23 cellular contexts compared by ENCODE assay signal in genomic region chr11:67376873-67377808, GRCh38. TPM values are rescaled to one million over a fixed set of nuclear protein-coding genes. Genes with fewer than 3 reads are reported as not detected.
DNase-seq lines count a peak whose midpoint lies in the region; ATAC-seq, FAIRE-seq and TF ChIP-seq lines count a peak whose summit lies in the region.
"Had no signal": no experiment of that assay in that cellular context is flagged by ENCODE, and none has a peak within 500 bp of the region (broad histone marks: within the 10 kb centered on the region; RNA-seq: fewer than 3 reads in every experiment).

No MANE protein-coding gene starts in this region.

- H3K36me3 ChIP-seq in HepG2 (replicated peaks in 1 of 2; ENCODE audit: control insufficient read depth in 1 of 2, insufficient read depth in 2 of 2, low read length in 2 of 2): no peaks in the 10 kb centered on the region
- no peaks in the 10 kb centered on the region for H3K36me3 ChIP-seq in right lobe of liver
- H3K36me3 ChIP-seq in PC-9 (ENCODE audit: low read depth): no peaks in the 10 kb centered on the region
- H3K36me3 ChIP-seq in kidney (ENCODE audit: control insufficient read depth in 1 of 2, insufficient read depth in 2 of 2, low read length in 2 of 2): no peaks in the 10 kb centered on the region
- H3K36me3 ChIP-seq: right atrium auricular region, SJCRH30, vagina had no signal

- intact Hi-C loops in HepG2 (cut with micrococcal nuclease; ENCODE audit: unreplicated experiment): no loop called here
- intact Hi-C loops in right lobe of liver (cut with DNase I): no loop called here
- intact Hi-C loops in PC-9 (cut with micrococcal nuclease; ENCODE audit: unreplicated experiment): loop anchor here (5.0 to 10.0 kb wide), 3 partner anchors 132 to 532 kb away; partner anchors contain the start of genes RCE1 and RHOD
- intact Hi-C loops in kidney (cut with DNase I): no loop called here

- H3F3A ChIP-seq in PC-9 (ENCODE audit: insufficient read depth, low read depth): peaks cover 74% of the 10 kb centered on the region

- no peak overlapping the region for H3K9ac ChIP-seq in HepG2 (ENCODE audit: insufficient read depth, low read depth, low read length)
- peak overlapping the region in 1 of 2 donors; percentile 19 for H3K9ac ChIP-seq in kidney (ENCODE audit: low read length in 2 of 2)

- TF ChIP-seq POLR2A in HepG2 (IDR thresholded peaks at IDR 0.05; ENCODE audit: insufficient read depth in 1 of 2, low read depth in 2 of 2, low read length in 2 of 2): no peak
- TF ChIP-seq POLR2A in right lobe of liver (IDR thresholded peaks at IDR 0.05): no peak

- no peaks in the 10 kb centered on the region for H3K79me2 ChIP-seq in HepG2 (ENCODE audit: insufficient read depth, low read length)
- peaks cover 30% of the 10 kb centered on the region for H3K79me2 ChIP-seq in PC-9 (ENCODE audit: low read depth)

- DNase-seq in HepG2 (ENCODE audit: low spot score) (no peak), right lobe of liver (no peak), PC-9 (peak; percentile 70 to 79), kidney (peak; percentile 84), SW480 (ENCODE audit: low spot score) (no peak)
- DNase-seq: activated CD4-positive, alpha-beta T cell treated with anti-CD3 and anti-CD28 coated beads for 1 hour; activated CD8-positive, alpha-beta memory T cell treated with anti-CD3 and anti-CD28 coated beads, Interleukin-2, amount 10 ng/mL, durations not matched to agents 7 days and 5 days; amygdala; GDM1; Kasumi-1; kidney glomerular epithelial cell; midbrain; NCI-H146; stimulated activated CD4-positive, alpha-beta T cell treated with anti-CD3 and anti-CD28 coated beads, Interleukin-2, amount 100 ng/mL, for 24 hours had no signal

- TF ChIP-seq RAD21 in HepG2 (CRISPR knock-in tag; IDR thresholded peaks at IDR 0.05): no peak

- FAIRE-seq in HepG2 (lab: Jason Lieb, UNC) (no peak), kidney (lab: Jason Lieb, UNC) (no peak)
- FAIRE-seq: GM12878 had no signal

- H3K4me3 ChIP-seq in HepG2 (replicated peaks in 1 of 3; ENCODE audit: insufficient read depth in 1 of 3, low read depth in 2 of 3, low read length in 3 of 3) (no peak overlapping the region), right lobe of liver (no peak overlapping the region), PC-9 (no peak overlapping the region), kidney (ENCODE audit: low read length in 2 of 2) (no peak overlapping the region)
- H3K4me3 ChIP-seq: GM12878, right atrium auricular region, SJCRH30, vagina had no signal

- in situ Hi-C loops in HepG2 (cut with HindIII; ENCODE audit: extremely low pct_ligation_motif_present, low pct_unique_long_range_greater_than_20kb): no loop called here

- TF ChIP-seq EP300 in HepG2 (IDR thresholded peaks at IDR 0.05; ENCODE audit: low read depth in 2 of 2, low read length in 2 of 2): no peak
- no peak for TF ChIP-seq EP300 in HepG2 (CRISPR knock-in tag; IDR thresholded peaks at IDR 0.05; ENCODE audit: borderline replicate concordance)

- H3K27ac ChIP-seq in HepG2 (ENCODE audit: extremely low read length, insufficient read depth, low read length): no peak overlapping the region
- H3K27ac ChIP-seq in right lobe of liver: no peak overlapping the region
- peak overlapping the region; percentile 99 for H3K27ac ChIP-seq in PC-9
- peak overlapping the region in 1 of 2 donors; percentile 17 for H3K27ac ChIP-seq in kidney (ENCODE audit: low read depth in 2 of 2, low read length in 2 of 2)
- H3K27ac ChIP-seq: HL-60, right atrium auricular region, SJCRH30 had no signal

- no peaks in the 10 kb centered on the region for H4K20me1 ChIP-seq in HepG2 (ENCODE audit: insufficient read depth, low read length)
- peaks cover under 1% of the 10 kb centered on the region; the same call in 1 of the 2 replicates for H4K20me1 ChIP-seq in PC-9 (ENCODE audit: insufficient read depth)

- no peaks in the 10 kb centered on the region for H3K9me2 ChIP-seq in PC-9 (ENCODE audit: insufficient read depth)

- CTCF ChIA-PET in HepG2 (lab: Yijun Ruan, JAX; ENCODE audit: low intra/inter-chr PET ratio, low total read pairs) (no interaction called here), PC-9 (lab: Charles Lee) (interaction anchor here (0.5 to 6.6 kb wide), 4 partner anchors 21 to 323 kb away, joined by 4 to 174 read pairs (median 30); partner anchors contain the start of gene POLD4)

- BruUV-seq in HepG2 (replicated peaks; lab: Mats Ljungman, UMichigan) (no TSS peak), PC-9 (replicated peaks; lab: Mats Ljungman, UMichigan) (no TSS peak)

- no peak for ATAC-seq in HepG2
- no peak for ATAC-seq in right lobe of liver
- ATAC-seq in HG02678 (IDR thresholded peaks at IDR 0.05; ENCODE audit: unreplicated experiment): no peak
- no peak for ATAC-seq in GM19455 (IDR thresholded peaks at IDR 0.05; ENCODE audit: unreplicated experiment)
- ATAC-seq in GM21528 (IDR thresholded peaks at IDR 0.05; ENCODE audit: low FRiP score, unreplicated experiment): no peak
- ATAC-seq: activated CD8-positive, alpha-beta memory T cell treated with anti-CD3 and anti-CD28 coated beads, Interleukin-2, amount 10 ng/mL, durations not matched to agents 7 days and 5 days; GM12878 had no signal

- H3K9me3 ChIP-seq in HepG2 (ENCODE audit: low read length) (no peaks in the 10 kb centered on the region), right lobe of liver (no peaks in the 10 kb centered on the region), PC-9 (ENCODE audit: insufficient read depth, low read depth) (no peaks in the 10 kb centered on the region), kidney (ENCODE audit: control insufficient read depth in 1 of 2, low read length in 2 of 2) (no peaks in the 10 kb centered on the region)
- H3K9me3 ChIP-seq: right atrium auricular region, SJCRH30, vagina had no signal

- H3K27me3 ChIP-seq in HepG2 (ENCODE audit: control insufficient read depth in 1 of 2, insufficient read depth in 2 of 2, low read length in 2 of 2) (peaks cover 3 to 25% of the 10 kb centered on the region in 2 experiments; a peak in 3 of 5 replicates), right lobe of liver (no peaks in the 10 kb centered on the region), PC-9 (ENCODE audit: insufficient read depth, low read depth) (no peaks in the 10 kb centered on the region)
- H3K27me3 ChIP-seq: right atrium auricular region, SJCRH30, vagina had no signal

- H2AFZ ChIP-seq in HepG2 (ENCODE audit: low read length) (no peak overlapping the region), PC-9 (no peak overlapping the region)

- H3K4me2 ChIP-seq in HepG2 (ENCODE audit: low read depth, low read length) (no peak overlapping the region), PC-9 (peak overlapping the region; percentile 94)

- no peak for TF ChIP-seq CTCF in HepG2 (CRISPR knock-in tag; IDR thresholded peaks at IDR 0.05)
- TF ChIP-seq CTCF in right lobe of liver (IDR thresholded peaks at IDR 0.05): no peak
- no peak for TF ChIP-seq CTCF in PC-9 (conservative IDR thresholded peaks at IDR 0.05)
- TF ChIP-seq CTCF in kidney (IDR thresholded peaks at IDR 0.05; ENCODE audit: borderline replicate concordance, extremely low read depth, insufficient read depth): no peak

- 68% methylated on average over 3 of the region's 6 CpGs for WGBS in HepG2 (ENCODE audit: low lambda C conversion rate)
- WGBS in right lobe of liver (ENCODE audit: insufficient coverage, low coverage, low lambda C conversion rate, missing lambda C conversion rate): 94% methylated on average over 2 of the region's 6 CpGs

- H3K4me1 ChIP-seq in HepG2 (ENCODE audit: insufficient read depth, low read length) (peaks cover 39% of the 10 kb centered on the region), right lobe of liver (peaks cover 0 to 13% (median 6%) of the 10 kb centered on the region in 4 donors), PC-9 (replicated peaks; ENCODE audit: insufficient read depth) (peaks cover 78% of the 10 kb centered on the region), kidney (ENCODE audit: control insufficient read depth in 1 of 2, insufficient read depth in 1 of 2, low read depth in 1 of 2, low read length in 2 of 2) (peaks cover 8 to 23% of the 10 kb centered on the region in 2 donors)

- POLR2A ChIA-PET in HepG2 (lab: Yijun Ruan, JAX): interaction anchor here (18.5 kb wide), 1 partner anchor 24 kb away, joined by 365 read pairs; the partner anchor contains the start of gene POLD4
- POLR2A ChIA-PET in PC-9 (lab: Charles Lee; ENCODE audit: unreplicated experiment): interaction anchor here (0.5 to 1.3 kb wide), 5 partner anchors 19 to 238 kb away, joined by 3 to 7 read pairs (median 3); partner anchors contain the start of gene POLD4

RNA-seq across cellular contexts. Expression of gene CLCF1, which starts 3.7 kb away (rescaled TPM):
- total RNA-seq in HepG2 (2016; rRNA removed; fragmentation: Illumina TruSeq; extraction: Trizol): 0.48 and 0.49 TPM in 2 replicates
- total RNA-seq in HepG2 (2016; cell fraction: cytosol; rRNA removed; fragmentation: Illumina TruSeq; extraction: Trizol; ENCODE audit: low read depth): 0.26 and 0.40 TPM in 2 replicates
- 0.48 and 0.54 TPM in 2 replicates for total RNA-seq in HepG2 (2016; cell fraction: insoluble cytoplasmic fraction; rRNA removed; fragmentation: Illumina TruSeq; extraction: Trizol)
- 0.83 and 1.2 TPM in 2 replicates for total RNA-seq in HepG2 (2016; cell fraction: membrane; rRNA removed; fragmentation: Illumina TruSeq; extraction: Trizol)
- total RNA-seq in HepG2 (2016; cell fraction: nucleus; rRNA removed; fragmentation: Illumina TruSeq; extraction: Trizol): 0.50 and 0.53 TPM in 2 replicates
- 0.78 and 0.80 TPM in 2 replicates for polyA plus RNA-seq in HepG2 (2011; rRNA removed)
- polyA plus RNA-seq in HepG2 (2011; cell fraction: cytosol; rRNA removed): 0.76 and 1.3 TPM in 2 replicates
- polyA plus RNA-seq in HepG2 (2011; cell fraction: nucleus; rRNA removed): 2.5 and 3.0 TPM in 2 replicates
- polyA plus RNA-seq in HepG2 (2012): 0.16 and 0.44 TPM in 2 replicates
- 0.32 and 0.45 TPM in 2 replicates for polyA plus RNA-seq in HepG2 (2016; cell fraction: cytosol; fragmentation: Illumina TruSeq; extraction: Trizol; ENCODE audit: low read depth)
- 0.64 and 0.76 TPM in 2 replicates for polyA plus RNA-seq in HepG2 (2016; cell fraction: insoluble cytoplasmic fraction; fragmentation: Illumina TruSeq; extraction: Trizol; ENCODE audit: low read depth)
- polyA plus RNA-seq in HepG2 (2016; cell fraction: membrane; fragmentation: Illumina TruSeq; extraction: Trizol; ENCODE audit: low read depth): 0.64 and 0.71 TPM in 2 replicates
- 2.1 and 3.2 TPM in 2 replicates for polyA plus RNA-seq in HepG2 (2016; cell fraction: nucleus; fragmentation: Illumina TruSeq; extraction: Trizol; ENCODE audit: insufficient read depth, low read depth)
- polyA minus RNA-seq in HepG2 (2011; rRNA and poly(A)+ RNA removed; ENCODE audit: low replicate concordance): 1.7 and 8.5 TPM in 2 replicates
- 0.79 TPM in 1 of 2 replicates, not detected in the other for polyA minus RNA-seq in HepG2 (2011; cell fraction: cytosol; rRNA and poly(A)+ RNA removed)
- 0.25 and 0.26 TPM in 2 replicates for polyA minus RNA-seq in HepG2 (2011; cell fraction: nucleus; rRNA and poly(A)+ RNA removed)
- total RNA-seq in right lobe of liver: 1 to 10 TPM in 3 of 6 experiments, under 1 TPM in 3; 0.44 to 3.8 (median 1.3) TPM
- total RNA-seq in PC-9 (2021): 15.9 and 17.0 TPM in 2 replicates
- total RNA-seq in kidney: 15.8 TPM
- 5.7 TPM for polyA plus RNA-seq in kidney (ENCODE audit: insufficient read depth, low read depth, low replicate concordance)

RNA-seq across cellular contexts. Expression of gene RAD9A, which starts 14.6 kb away (rescaled TPM):
- total RNA-seq in HepG2 (2016; rRNA removed; fragmentation: Illumina TruSeq; extraction: Trizol) (6.1 and 10.1 TPM in 2 replicates), right lobe of liver (10 to 100 TPM in 2 of 6 experiments, 1 to 10 TPM in 4; 5.3 to 13.2 (median 6.2) TPM), PC-9 (2021) (62.8 and 79.8 TPM in 2 replicates), kidney (17.8 TPM)
- total RNA-seq in HepG2 (2016; cell fraction: cytosol; rRNA removed; fragmentation: Illumina TruSeq; extraction: Trizol; ENCODE audit: low read depth): 4.1 and 5.9 TPM in 2 replicates
- total RNA-seq in HepG2 (2016; cell fraction: insoluble cytoplasmic fraction; rRNA removed; fragmentation: Illumina TruSeq; extraction: Trizol): 5.8 and 13.4 TPM in 2 replicates
- total RNA-seq in HepG2 (2016; cell fraction: membrane; rRNA removed; fragmentation: Illumina TruSeq; extraction: Trizol): 4.4 and 5.5 TPM in 2 replicates
- 14.1 and 16.4 TPM in 2 replicates for total RNA-seq in HepG2 (2016; cell fraction: nucleus; rRNA removed; fragmentation: Illumina TruSeq; extraction: Trizol)
- polyA plus RNA-seq in HepG2 (2011; rRNA removed) (14.7 and 15.7 TPM in 2 replicates), kidney (ENCODE audit: insufficient read depth, low read depth, low replicate concordance) (16.4 TPM)
- 4.4 and 7.5 TPM in 2 replicates for polyA plus RNA-seq in HepG2 (2011; cell fraction: cytosol; rRNA removed)
- polyA plus RNA-seq in HepG2 (2011; cell fraction: nucleus; rRNA removed): 60.6 and 87.4 TPM in 2 replicates
- 6.9 and 9.5 TPM in 2 replicates for polyA plus RNA-seq in HepG2 (2012)
- 3.7 and 4.6 TPM in 2 replicates for polyA plus RNA-seq in HepG2 (2016; cell fraction: cytosol; fragmentation: Illumina TruSeq; extraction: Trizol; ENCODE audit: low read depth)
- 6.4 and 7.5 TPM in 2 replicates for polyA plus RNA-seq in HepG2 (2016; cell fraction: insoluble cytoplasmic fraction; fragmentation: Illumina TruSeq; extraction: Trizol; ENCODE audit: low read depth)
- polyA plus RNA-seq in HepG2 (2016; cell fraction: membrane; fragmentation: Illumina TruSeq; extraction: Trizol; ENCODE audit: low read depth): 4.8 and 5.8 TPM in 2 replicates
- polyA plus RNA-seq in HepG2 (2016; cell fraction: nucleus; fragmentation: Illumina TruSeq; extraction: Trizol; ENCODE audit: insufficient read depth, low read depth): 61.7 and 63.7 TPM in 2 replicates
- 6.7 and 12.7 TPM in 2 replicates for polyA minus RNA-seq in HepG2 (2011; rRNA and poly(A)+ RNA removed; ENCODE audit: low replicate concordance)
- 1.9 and 4.6 TPM in 2 replicates for polyA minus RNA-seq in HepG2 (2011; cell fraction: cytosol; rRNA and poly(A)+ RNA removed)
- polyA minus RNA-seq in HepG2 (2011; cell fraction: nucleus; rRNA and poly(A)+ RNA removed): 11.1 TPM in 2 replicates

RNA-seq across cellular contexts. Expression of gene POLD4, which starts 23.8 kb away (rescaled TPM):
- 10.5 and 10.9 TPM in 2 replicates for total RNA-seq in HepG2 (2016; rRNA removed; fragmentation: Illumina TruSeq; extraction: Trizol)
- 5.2 and 7.4 TPM in 2 replicates for total RNA-seq in HepG2 (2016; cell fraction: cytosol; rRNA removed; fragmentation: Illumina TruSeq; extraction: Trizol; ENCODE audit: low read depth)
- 9.4 and 11.7 TPM in 2 replicates for total RNA-seq in HepG2 (2016; cell fraction: insoluble cytoplasmic fraction; rRNA removed; fragmentation: Illumina TruSeq; extraction: Trizol)
- total RNA-seq in HepG2 (2016; cell fraction: membrane; rRNA removed; fragmentation: Illumina TruSeq; extraction: Trizol): 9.2 and 9.7 TPM in 2 replicates
- total RNA-seq in HepG2 (2016; cell fraction: nucleus; rRNA removed; fragmentation: Illumina TruSeq; extraction: Trizol): 4.2 and 8.2 TPM in 2 replicates
- 27.4 and 35.1 TPM in 2 replicates for polyA plus RNA-seq in HepG2 (2011; rRNA removed)
- polyA plus RNA-seq in HepG2 (2011; cell fraction: cytosol; rRNA removed): 32.2 and 49.3 TPM in 2 replicates
- polyA plus RNA-seq in HepG2 (2011; cell fraction: nucleus; rRNA removed): 59.7 and 63.0 TPM in 2 replicates
- polyA plus RNA-seq in HepG2 (2012): 16.6 and 24.1 TPM in 2 replicates
- 5.8 and 8.7 TPM in 2 replicates for polyA plus RNA-seq in HepG2 (2016; cell fraction: cytosol; fragmentation: Illumina TruSeq; extraction: Trizol; ENCODE audit: low read depth)
- polyA plus RNA-seq in HepG2 (2016; cell fraction: insoluble cytoplasmic fraction; fragmentation: Illumina TruSeq; extraction: Trizol; ENCODE audit: low read depth): 10.2 and 12.5 TPM in 2 replicates
- polyA plus RNA-seq in HepG2 (2016; cell fraction: membrane; fragmentation: Illumina TruSeq; extraction: Trizol; ENCODE audit: low read depth): 7.5 and 7.8 TPM in 2 replicates
- polyA plus RNA-seq in HepG2 (2016; cell fraction: nucleus; fragmentation: Illumina TruSeq; extraction: Trizol; ENCODE audit: insufficient read depth, low read depth): 12.5 and 16.3 TPM in 2 replicates
- 10.3 and 10.4 TPM in 2 replicates for polyA minus RNA-seq in HepG2 (2011; rRNA and poly(A)+ RNA removed; ENCODE audit: low replicate concordance)
- 10.2 and 11.6 TPM in 2 replicates for polyA minus RNA-seq in HepG2 (2011; cell fraction: cytosol; rRNA and poly(A)+ RNA removed)
- 7.2 and 9.7 TPM in 2 replicates for polyA minus RNA-seq in HepG2 (2011; cell fraction: nucleus; rRNA and poly(A)+ RNA removed)
- 100 to 1,000 TPM in 2 of 6 experiments, 10 to 100 TPM in 4; 70.5 to 216 (median 97.9) TPM for total RNA-seq in right lobe of liver
- total RNA-seq in PC-9 (2021): 67.1 and 83.7 TPM in 2 replicates
- total RNA-seq in kidney: 54.4 TPM
- 174 TPM for polyA plus RNA-seq in kidney (ENCODE audit: insufficient read depth, low read depth, low replicate concordance)

RNA-seq across cellular contexts. Expression of gene PPP1CA, which starts 24.5 kb away (rescaled TPM):
- total RNA-seq in HepG2 (2016; rRNA removed; fragmentation: Illumina TruSeq; extraction: Trizol) (170 and 188 TPM in 2 replicates), right lobe of liver (100 to 1,000 TPM in 2 of 6 experiments, 10 to 100 TPM in 4; 64.2 to 102 (median 71.1) TPM), PC-9 (2021) (306 and 351 TPM in 2 replicates), kidney (155 TPM)
- total RNA-seq in HepG2 (2016; cell fraction: cytosol; rRNA removed; fragmentation: Illumina TruSeq; extraction: Trizol; ENCODE audit: low read depth): 49.0 and 62.5 TPM in 2 replicates
- total RNA-seq in HepG2 (2016; cell fraction: insoluble cytoplasmic fraction; rRNA removed; fragmentation: Illumina TruSeq; extraction: Trizol): 171 and 181 TPM in 2 replicates
- total RNA-seq in HepG2 (2016; cell fraction: membrane; rRNA removed; fragmentation: Illumina TruSeq; extraction: Trizol): 78.0 and 95.5 TPM in 2 replicates
- 66.5 and 72.2 TPM in 2 replicates for total RNA-seq in HepG2 (2016; cell fraction: nucleus; rRNA removed; fragmentation: Illumina TruSeq; extraction: Trizol)
- polyA plus RNA-seq in HepG2 (2011; rRNA removed) (149 and 173 TPM in 2 replicates), kidney (ENCODE audit: insufficient read depth, low read depth, low replicate concordance) (210 TPM)
- polyA plus RNA-seq in HepG2 (2011; cell fraction: cytosol; rRNA removed): 212 and 274 TPM in 2 replicates
- 137 and 147 TPM in 2 replicates for polyA plus RNA-seq in HepG2 (2011; cell fraction: nucleus; rRNA removed)
- polyA plus RNA-seq in HepG2 (2012): 91.5 and 93.8 TPM in 2 replicates
- 58.1 and 67.4 TPM in 2 replicates for polyA plus RNA-seq in HepG2 (2016; cell fraction: cytosol; fragmentation: Illumina TruSeq; extraction: Trizol; ENCODE audit: low read depth)
- 192 and 207 TPM in 2 replicates for polyA plus RNA-seq in HepG2 (2016; cell fraction: insoluble cytoplasmic fraction; fragmentation: Illumina TruSeq; extraction: Trizol; ENCODE audit: low read depth)
- 72.5 and 83.6 TPM in 2 replicates for polyA plus RNA-seq in HepG2 (2016; cell fraction: membrane; fragmentation: Illumina TruSeq; extraction: Trizol; ENCODE audit: low read depth)
- 110 and 123 TPM in 2 replicates for polyA plus RNA-seq in HepG2 (2016; cell fraction: nucleus; fragmentation: Illumina TruSeq; extraction: Trizol; ENCODE audit: insufficient read depth, low read depth)
- 209 and 295 TPM in 2 replicates for polyA minus RNA-seq in HepG2 (2011; rRNA and poly(A)+ RNA removed; ENCODE audit: low replicate concordance)
- 83.6 and 84.9 TPM in 2 replicates for polyA minus RNA-seq in HepG2 (2011; cell fraction: cytosol; rRNA and poly(A)+ RNA removed)
- polyA minus RNA-seq in HepG2 (2011; cell fraction: nucleus; rRNA and poly(A)+ RNA removed): 31.7 and 34.7 TPM in 2 replicates

RNA-seq across cellular contexts. Expression of gene TBC1D10C, which starts 26.7 kb away (rescaled TPM):
- 0.81 and 1.0 TPM in 2 replicates for total RNA-seq in HepG2 (2016; rRNA removed; fragmentation: Illumina TruSeq; extraction: Trizol)
- 0.44 and 0.81 TPM in 2 replicates for total RNA-seq in HepG2 (2016; cell fraction: cytosol; rRNA removed; fragmentation: Illumina TruSeq; extraction: Trizol; ENCODE audit: low read depth)
- 0.92 and 1.1 TPM in 2 replicates for total RNA-seq in HepG2 (2016; cell fraction: insoluble cytoplasmic fraction; rRNA removed; fragmentation: Illumina TruSeq; extraction: Trizol)
- 0.45 and 0.59 TPM in 2 replicates for total RNA-seq in HepG2 (2016; cell fraction: membrane; rRNA removed; fragmentation: Illumina TruSeq; extraction: Trizol)
- 0.50 and 0.84 TPM in 2 replicates for total RNA-seq in HepG2 (2016; cell fraction: nucleus; rRNA removed; fragmentation: Illumina TruSeq; extraction: Trizol)
- polyA plus RNA-seq in HepG2 (2011; rRNA removed): 1.8 and 2.8 TPM in 2 replicates
- 1.3 and 2.7 TPM in 2 replicates for polyA plus RNA-seq in HepG2 (2011; cell fraction: cytosol; rRNA removed)
- polyA plus RNA-seq in HepG2 (2011; cell fraction: nucleus; rRNA removed): 26.5 and 39.6 TPM in 2 replicates
- polyA plus RNA-seq in HepG2 (2012): 0.97 and 2.1 TPM in 2 replicates
- 0.19 and 0.28 TPM in 2 replicates for polyA plus RNA-seq in HepG2 (2016; cell fraction: cytosol; fragmentation: Illumina TruSeq; extraction: Trizol; ENCODE audit: low read depth)
- polyA plus RNA-seq in HepG2 (2016; cell fraction: insoluble cytoplasmic fraction; fragmentation: Illumina TruSeq; extraction: Trizol; ENCODE audit: low read depth): 0.60 and 1.1 TPM in 2 replicates
- 0.57 and 0.73 TPM in 2 replicates for polyA plus RNA-seq in HepG2 (2016; cell fraction: membrane; fragmentation: Illumina TruSeq; extraction: Trizol; ENCODE audit: low read depth)
- 2.9 and 3.4 TPM in 2 replicates for polyA plus RNA-seq in HepG2 (2016; cell fraction: nucleus; fragmentation: Illumina TruSeq; extraction: Trizol; ENCODE audit: insufficient read depth, low read depth)
- 2.2 TPM in 1 of 2 replicates, not detected in the other for polyA minus RNA-seq in HepG2 (2011; rRNA and poly(A)+ RNA removed; ENCODE audit: low replicate concordance)
- polyA minus RNA-seq in HepG2 (2011; cell fraction: cytosol; rRNA and poly(A)+ RNA removed): 0.59 and 0.88 TPM in 2 replicates
- polyA minus RNA-seq in HepG2 (2011; cell fraction: nucleus; rRNA and poly(A)+ RNA removed): 2.3 and 3.4 TPM in 2 replicates
- total RNA-seq in right lobe of liver: 1 to 10 TPM in 5 of 6 experiments, under 1 TPM in 1; 0.73 to 2.7 (median 1.9) TPM
- total RNA-seq in PC-9 (2021): 0.58 TPM in 1 of 2 replicates, not detected in the other
- total RNA-seq in kidney: 13.9 TPM
- 1.7 TPM for polyA plus RNA-seq in kidney (ENCODE audit: insufficient read depth, low read depth, low replicate concordance)
- total RNA-seq: cerebellum, SJCRH30 had no signal

Comparison
In these comparisons a context has a peak if more than half of its experiments do, and no peak if none do; other contexts are left out.
1. DNase-seq: peak in PC-9 (2 of 2) and kidney (single experiment); none in HepG2 (single experiment), right lobe of liver (0 of 3) and SW480 (single experiment).